Comparison of ENCODE assay signal across 19 cellular contexts in the genomic region with DNA sequence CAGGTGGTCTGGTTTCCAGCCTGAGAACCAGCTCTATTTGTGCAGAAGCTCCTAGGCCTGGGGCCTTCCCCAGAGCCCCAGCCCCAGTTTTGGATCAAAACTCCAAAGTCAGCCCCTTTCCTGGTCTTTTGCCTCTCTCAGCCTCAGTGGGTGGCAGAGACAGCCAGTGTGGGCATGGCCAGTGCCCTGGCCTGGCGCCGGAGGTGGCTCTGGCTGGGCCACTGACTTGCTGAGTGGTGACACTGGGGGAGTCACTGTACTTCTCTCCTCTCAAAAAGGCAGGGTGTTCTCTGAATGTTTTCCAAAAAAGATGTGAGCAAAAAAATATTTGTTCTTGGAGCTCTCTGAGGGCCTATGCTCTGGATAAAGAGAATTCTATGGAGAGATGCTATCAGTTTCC. TPM values are rescaled to one million over a fixed set of nuclear protein-coding genes. Genes with fewer than 3 reads are reported as not detected.
DNase-seq lines count a peak whose midpoint lies in the region; ATAC-seq, FAIRE-seq and TF ChIP-seq lines count a peak whose summit lies in the region.
"Had no signal": no experiment of that assay in that cellular context is flagged by ENCODE, and none has a peak within 500 bp of the region (broad histone marks: within the 10 kb centered on the region; RNA-seq: fewer than 3 reads in every experiment).

No MANE protein-coding gene starts in this region.

- TF ChIP-seq CTCF in right atrium auricular region (IDR thresholded peaks at IDR 0.05) (no peak), lower lobe of right lung (IDR thresholded peaks at IDR 0.05) (no peak)

- no peaks in the 10 kb centered on the region for H3K27me3 ChIP-seq in right atrium auricular region
- no peaks in the 10 kb centered on the region for H3K27me3 ChIP-seq in lower lobe of right lung (ENCODE audit: low read depth)
- H3K27me3 ChIP-seq: BLaER1 had no signal

- H3K27ac ChIP-seq in right atrium auricular region = no peak overlapping the region
- no peak overlapping the region for H3K27ac ChIP-seq in lower lobe of right lung
- H3K27ac ChIP-seq: BLaER1 had no signal

- ATAC-seq in left ventricle myocardium superior = no peak
- ATAC-seq in lower lobe of right lung = no peak
- ATAC-seq: HepG2 had no signal

- H3K36me3 ChIP-seq in right atrium auricular region (no peaks in the 10 kb centered on the region), lower lobe of right lung (no peaks in the 10 kb centered on the region)
- H3K36me3 ChIP-seq: BLaER1 had no signal

- FAIRE-seq in GM19239 (lab: Jason Lieb, UNC) = no peak
- FAIRE-seq: GM12892, GM18507, HepG2 had no signal

- H3K4me1 ChIP-seq in right atrium auricular region (peaks cover 0 to 2% of the 10 kb centered on the region in 2 donors), lower lobe of right lung (no peaks in the 10 kb centered on the region)

- intact Hi-C loops in left ventricle myocardium superior (cut with micrococcal nuclease) (no loop called here), lower lobe of right lung (cut with DNase I) (no loop called here), posterior vena cava (cut with DNase I) (no loop called here)

- H3K9me3 ChIP-seq in right atrium auricular region (no peaks in the 10 kb centered on the region), lower lobe of right lung (no peaks in the 10 kb centered on the region)
- H3K9me3 ChIP-seq: BLaER1 had no signal

- DNase-seq in left ventricle myocardium superior (peak; percentile 7), right atrium auricular region (ENCODE audit: low spot score) (no peak), lower lobe of right lung (peak; percentile 30), posterior vena cava (ENCODE audit: low spot score) (peak; percentile 72), GM19239 (ENCODE audit: insufficient read length, low spot score) (no peak), NK-92 (lab: John Stamatoyannopoulos, UW; ENCODE audit: unreplicated experiment) (no peak), NCI-H2227 (lab: John Stamatoyannopoulos, UW; ENCODE audit: unreplicated experiment) (no peak)
- DNase-seq: 8988T; CD4-positive, alpha-beta memory T cell; DMS153; GDM1; GOT3; H9 had no signal

- H3K4me3 ChIP-seq in right atrium auricular region (no peak overlapping the region), lower lobe of right lung (no peak overlapping the region)
- H3K4me3 ChIP-seq: BLaER1 had no signal

RNA-seq across cellular contexts. Expression of gene MLN, which starts 20.0 kb away (rescaled TPM):
- not detected for total RNA-seq in left ventricle myocardium superior
- total RNA-seq in right atrium auricular region = not detected
- not detected for total RNA-seq in lower lobe of right lung
- total RNA-seq in posterior vena cava = not detected
- total RNA-seq: A673; CD4-positive, alpha-beta memory T cell; Daoy; H9; HepG2 had no signal

RNA-seq across cellular contexts. Expression of gene LEMD2, which starts 34.9 kb away (rescaled TPM):
- total RNA-seq in left ventricle myocardium superior (22.5 TPM), right atrium auricular region (10 to 100 TPM; 25.9 to 28.1 TPM), lower lobe of right lung (53.6 TPM), posterior vena cava (10 to 100 TPM; 38.0 to 41.4 TPM)

Comparison
In these comparisons a context has a peak if more than half of its experiments do, and no peak if none do; other contexts are left out.
1. DNase-seq: peak in left ventricle myocardium superior (single experiment), lower lobe of right lung (single experiment) and posterior vena cava (single experiment); none in right atrium auricular region (single experiment), GM19239 (single experiment), NK-92 (single experiment) and NCI-H2227 (single experiment).